In genomic region chr3:177057768-177058167, GRCh38 we compare ENCODE assay signal across 8 cellular contexts.
DNase-seq lines count a peak whose midpoint lies in the region; ATAC-seq and TF ChIP-seq lines count a peak whose summit lies in the region.

No MANE protein-coding gene starts in this region.

- no peaks in the 10 kb centered on the region for H3F3A ChIP-seq in neural progenitor cell (ENCODE audit: low read depth)

- H2AFZ ChIP-seq in neural progenitor cell (replicated peaks), result no peak overlapping the region

- H3K4me3 ChIP-seq in BLaER1 treated with 17β-estradiol and CSF1 and Interleukin-3, amounts not matched to agents 10 nM and 100 nM, result no peak overlapping the region
- no peak overlapping the region for H3K4me3 ChIP-seq in Caco-2 (ENCODE audit: low read depth, low read length)
- no peak overlapping the region for H3K4me3 ChIP-seq in neural progenitor cell

- TF ChIP-seq CTCF in Caco-2 (IDR thresholded peaks at IDR 0.05; ENCODE audit: insufficient read depth in 1 of 2, low read depth in 1 of 2, low read length in 1 of 2, severe bottlenecking in 1 of 2, unreplicated experiment in 1 of 2) (no peak), neural progenitor cell (IDR thresholded peaks at IDR 0.05) (no peak)

- H3K27me3 Mint-ChIP-seq in activated naive CD8-positive, alpha-beta T cell treated with anti-CD3 and anti-CD28 coated beads for 36 hours, result no peaks in the 10 kb centered on the region
- H3K27me3 Mint-ChIP-seq in Caco-2 (ENCODE audit: insufficient read depth, unreplicated experiment) (no peaks in the 10 kb centered on the region), neural progenitor cell (ENCODE audit: insufficient read depth, low read depth) (no peaks in the 10 kb centered on the region)

- H3K27me3 ChIP-seq in BLaER1 treated with 17β-estradiol and CSF1 and Interleukin-3, amounts not matched to agents 10 nM and 100 nM, result no peaks in the 10 kb centered on the region
- H3K27me3 ChIP-seq in Caco-2 (replicated peaks; ENCODE audit: control insufficient read depth, insufficient read depth, low read length), result no peaks in the 10 kb centered on the region
- H3K27me3 ChIP-seq in neural progenitor cell, result no peaks in the 10 kb centered on the region

- ATAC-seq in GM19467 (IDR thresholded peaks at IDR 0.05; ENCODE audit: unreplicated experiment) (peak; percentile 95), HG03469 (IDR thresholded peaks at IDR 0.05; ENCODE audit: unreplicated experiment) (peak; percentile 95)

- H3K4me2 ChIP-seq in BLaER1 treated with 17β-estradiol and CSF1 and Interleukin-3, amounts not matched to agents 10 nM and 100 nM, result peak overlapping the region in 9 of 11 experiments; percentile 7 to 56 (median 25); a peak in 17 of 22 replicates
- no peak overlapping the region for H3K4me2 ChIP-seq in neural progenitor cell

- H3K36me3 Mint-ChIP-seq in activated naive CD8-positive, alpha-beta T cell treated with anti-CD3 and anti-CD28 coated beads for 36 hours, result peaks cover 24% of the 10 kb centered on the region
- H3K36me3 Mint-ChIP-seq in Caco-2 (ENCODE audit: insufficient read depth, unreplicated experiment) (no peaks in the 10 kb centered on the region), neural progenitor cell (peaks cover 16% of the 10 kb centered on the region)

- H4K20me1 ChIP-seq in BLaER1 treated with 17β-estradiol and CSF1 and Interleukin-3, amounts not matched to agents 10 nM and 100 nM, result peaks cover 4 to 93% (median 35%) of the 10 kb centered on the region in 11 experiments; a peak in 16 of 22 replicates
- H4K20me1 ChIP-seq in neural progenitor cell (ENCODE audit: low read depth), result peaks cover 62% of the 10 kb centered on the region

- intact Hi-C loops in Caco-2 (cut with micrococcal nuclease; ENCODE audit: unreplicated experiment), result loop anchor here (10.0 kb wide), 1 partner anchor 1327 kb away; no protein-coding TSS in a partner anchor

- POLR2A ChIA-PET in Caco-2 (lab: Charles Lee), result no interaction called here

- no peaks in the 10 kb centered on the region for H3K9me3 ChIP-seq in BLaER1 treated with 17β-estradiol and CSF1 and Interleukin-3, amounts not matched to agents 10 nM and 100 nM (replicated peaks in 1 of 11)
- H3K9me3 ChIP-seq in Caco-2 (no peaks in the 10 kb centered on the region), neural progenitor cell (ENCODE audit: low read depth) (no peaks in the 10 kb centered on the region)

- peak; percentile 45 for DNase-seq in activated naive CD8-positive, alpha-beta T cell treated with anti-CD3 and anti-CD28 coated beads for 36 hours
- DNase-seq in NCI-H1048 (lab: John Stamatoyannopoulos, UW) (no peak), Caco-2 (no peak), AG08396 (ENCODE audit: low spot score) (no peak), neural progenitor cell (ENCODE audit: low spot score) (no peak)

- no peak overlapping the region for H3K4me3 Mint-ChIP-seq in activated naive CD8-positive, alpha-beta T cell treated with anti-CD3 and anti-CD28 coated beads for 36 hours
- H3K4me3 Mint-ChIP-seq in Caco-2 (ENCODE audit: unreplicated experiment) (no peak overlapping the region), neural progenitor cell (no peak overlapping the region)

- peaks cover 100% of the 10 kb centered on the region for H3K79me2 ChIP-seq in neural progenitor cell (ENCODE audit: low read depth)

- CTCF ChIA-PET in Caco-2 (lab: Charles Lee), result interaction anchor here (0.6 kb wide), 1 partner anchor 413 kb away, joined by 4 read pairs; no protein-coding TSS in a partner anchor

- no peak overlapping the region for H3K27ac Mint-ChIP-seq in activated naive CD8-positive, alpha-beta T cell treated with anti-CD3 and anti-CD28 coated beads for 36 hours
- H3K27ac Mint-ChIP-seq in Caco-2 (ENCODE audit: unreplicated experiment) (no peak overlapping the region), neural progenitor cell (no peak overlapping the region)

- H3K4me1 Mint-ChIP-seq in activated naive CD8-positive, alpha-beta T cell treated with anti-CD3 and anti-CD28 coated beads for 36 hours, result peaks cover 36% of the 10 kb centered on the region
- no peaks in the 10 kb centered on the region for H3K4me1 Mint-ChIP-seq in Caco-2 (ENCODE audit: low read depth, unreplicated experiment)
- peaks cover 8% of the 10 kb centered on the region for H3K4me1 Mint-ChIP-seq in neural progenitor cell

- peaks cover 31 to 63% (median 56%) of the 10 kb centered on the region in 11 experiments for H3K36me3 ChIP-seq in BLaER1 treated with 17β-estradiol and CSF1 and Interleukin-3, amounts not matched to agents 10 nM and 100 nM
- H3K36me3 ChIP-seq in Caco-2 (ENCODE audit: control insufficient read depth, insufficient read depth, low read length) (no peaks in the 10 kb centered on the region), neural progenitor cell (no peaks in the 10 kb centered on the region)

- no TSS peak for BruUV-seq in Caco-2 (replicated peaks; lab: Mats Ljungman, UMichigan)

- H3K9ac ChIP-seq in BLaER1 treated with 17β-estradiol and CSF1 and Interleukin-3, amounts not matched to agents 10 nM and 100 nM, result no peak overlapping the region
- H3K9ac ChIP-seq in neural progenitor cell, result no peak overlapping the region

- peak overlapping the region in 9 of 11 experiments; percentile 1 to 42 (median 20); a peak in 5 of 22 replicates for H3K27ac ChIP-seq in BLaER1 treated with 17β-estradiol and CSF1 and Interleukin-3, amounts not matched to agents 10 nM and 100 nM
- no peak overlapping the region for H3K27ac ChIP-seq in neural progenitor cell

- H3K9me3 Mint-ChIP-seq in activated naive CD8-positive, alpha-beta T cell treated with anti-CD3 and anti-CD28 coated beads for 36 hours, result no peaks in the 10 kb centered on the region
- no peaks in the 10 kb centered on the region for H3K9me3 Mint-ChIP-seq in Caco-2 (ENCODE audit: unreplicated experiment)
- H3K9me3 Mint-ChIP-seq in neural progenitor cell, result no peaks in the 10 kb centered on the region

- peaks cover 17 to 61% (median 43%) of the 10 kb centered on the region in 10 experiments for H3K4me1 ChIP-seq in BLaER1 treated with 17β-estradiol and CSF1 and Interleukin-3, amounts not matched to agents 10 nM and 100 nM
- H3K4me1 ChIP-seq in Caco-2 (no peaks in the 10 kb centered on the region), neural progenitor cell (peaks cover 20% of the 10 kb centered on the region)
